ENCODE assay signal across 16 cellular contexts in genomic region chr1:21272540-21272939, GRCh38.
"Had no signal": no experiment of that assay in that cellular context is flagged by ENCODE, and none has a peak within 500 bp of the region (broad histone marks: within the 10 kb centered on the region; RNA-seq: fewer than 3 reads in every experiment).

No MANE protein-coding gene starts in this region.

- H3K27ac Mint-ChIP-seq: activated T-helper 1 cell treated with anti-CD3 and anti-CD28 coated beads, Interleukin-12 subunit alpha, Interleukin-12 subunit beta, Interleukin-2, Interleukin-4 antibody, amounts not matched to agents 30 ng/mL and 10 ng/mL and 1 ng/mL, durations not matched to agents 14 hours and 24 hours and 36 hours; dendritic cell treated with granulocyte-macrophage colony-stimulating factor and Interleukin-4, amounts not matched to agents 40 ng/mL and 50 ng/mL, for 4 days had no signal

- H3K9me3 Mint-ChIP-seq: activated CD8-positive, alpha-beta T cell treated with anti-CD3 and anti-CD28 coated beads for 36 hours; activated T-helper 1 cell treated with anti-CD3 and anti-CD28 coated beads, Interleukin-12 subunit alpha, Interleukin-12 subunit beta, Interleukin-2, Interleukin-4 antibody, amounts not matched to agents 30 ng/mL and 10 ng/mL and 1 ng/mL, durations not matched to agents 14 hours and 24 hours and 36 hours; dendritic cell treated with granulocyte-macrophage colony-stimulating factor and Interleukin-4, amounts not matched to agents 40 ng/mL and 50 ng/mL, for 4 days; effector memory CD8-positive, alpha-beta T cell had no signal

- ATAC-seq: activated CD4-positive, CD25-positive, alpha-beta regulatory T cell treated with anti-CD3 and anti-CD28 coated beads, Interleukin-2, amount 50 U/mL, for 24 hours; activated CD8-positive, alpha-beta T cell treated with anti-CD3 and anti-CD28 coated beads for 36 hours; effector memory CD8-positive, alpha-beta T cell; heart left ventricle; left colon; psoas muscle; sciatic nerve had no signal

- H3K27me3 Mint-ChIP-seq: activated CD8-positive, alpha-beta T cell treated with anti-CD3 and anti-CD28 coated beads for 36 hours; effector memory CD8-positive, alpha-beta T cell had no signal

- H3K27me3 ChIP-seq: heart left ventricle, thyroid gland had no signal

- DNase-seq: activated CD8-positive, alpha-beta T cell treated with anti-CD3 and anti-CD28 coated beads for 36 hours; activated naive CD4-positive, alpha-beta T cell; cerebellar nuclear complex; effector memory CD8-positive, alpha-beta T cell; left colon; midbrain; T-helper 9 cell; thyroid gland had no signal

- H3K4me3 Mint-ChIP-seq: activated CD8-positive, alpha-beta T cell treated with anti-CD3 and anti-CD28 coated beads for 36 hours; activated T-helper 1 cell treated with anti-CD3 and anti-CD28 coated beads, Interleukin-12 subunit alpha, Interleukin-12 subunit beta, Interleukin-2, Interleukin-4 antibody, amounts not matched to agents 30 ng/mL and 10 ng/mL and 1 ng/mL, durations not matched to agents 14 hours and 24 hours and 36 hours; dendritic cell treated with granulocyte-macrophage colony-stimulating factor and Interleukin-4, amounts not matched to agents 40 ng/mL and 50 ng/mL, for 4 days; effector memory CD8-positive, alpha-beta T cell had no signal

- H3K27ac ChIP-seq: epithelial cell of prostate, psoas muscle had no signal

- H3K9me3 ChIP-seq: heart left ventricle, psoas muscle, thyroid gland had no signal

- H3K4me3 ChIP-seq: heart left ventricle, lung, psoas muscle, thyroid gland had no signal
